21 cellular contexts compared by ENCODE assay signal in the genomic region with DNA sequence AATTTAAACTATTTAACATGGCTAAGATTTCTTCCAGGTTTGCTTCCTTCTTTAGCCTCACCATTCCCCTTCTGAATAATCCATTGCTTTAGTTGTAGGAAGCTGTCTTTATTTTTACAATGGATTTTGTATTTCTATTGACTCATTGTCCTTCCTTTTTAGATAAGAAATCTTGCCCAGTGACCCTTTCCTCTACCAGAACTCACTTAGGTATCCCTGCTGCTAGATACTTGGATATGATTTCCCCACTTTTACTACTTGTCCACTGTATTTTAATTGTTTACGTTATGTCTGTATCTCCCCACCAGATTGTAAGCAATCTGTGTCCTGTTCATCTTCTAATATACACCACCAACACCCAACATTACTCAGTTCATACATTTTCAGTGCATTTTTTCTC.
"Had no signal": no experiment of that assay in that cellular context is flagged by ENCODE, and none has a peak within 500 bp of the region (broad histone marks: within the 10 kb centered on the region; RNA-seq: fewer than 3 reads in every experiment).

No MANE protein-coding gene starts in this region.

- H3K4me3 Mint-ChIP-seq: immature natural killer cell, memory B cell, naive B cell, nephron had no signal

- H3K4me1 ChIP-seq: foreskin keratinocyte, psoas muscle had no signal

- H3K36me3 ChIP-seq: neutrophil, sigmoid colon, stomach, thoracic aorta had no signal

- DNase-seq: caudate nucleus; dorsolateral prefrontal cortex; effector CD8-positive, alpha-beta T cell; foreskin keratinocyte; immature natural killer cell; midbrain; naive B cell; psoas muscle; sigmoid colon; stimulated activated CD4-positive, alpha-beta T cell treated with anti-CD3 and anti-CD28 coated beads, Interleukin-12 subunit alpha, Interleukin-12 subunit beta, amount 100 ng/mL, for 4 hours; stimulated activated naive CD4-positive, alpha-beta T cell; stomach; substantia nigra; trophoblast cell had no signal

- H3K36me3 Mint-ChIP-seq: immature natural killer cell, memory B cell, naive B cell had no signal

- ATAC-seq: esophagus mucosa, foreskin keratinocyte, psoas muscle had no signal

- H3K27me3 Mint-ChIP-seq: memory B cell had no signal

- H3K27me3 ChIP-seq: foreskin keratinocyte, neutrophil, sigmoid colon, stomach had no signal

- H3K27ac Mint-ChIP-seq: immature natural killer cell, memory B cell, naive B cell, nephron had no signal

- H3K4me3 ChIP-seq: coronary artery, dorsolateral prefrontal cortex, psoas muscle, sigmoid colon, skin epidermis, stomach, thoracic aorta had no signal

- H3K4me1 Mint-ChIP-seq: immature natural killer cell, memory B cell, naive B cell, nephron had no signal

- H3K9me3 Mint-ChIP-seq: immature natural killer cell, memory B cell had no signal

- H3K27ac ChIP-seq: coronary artery, dorsolateral prefrontal cortex, foreskin keratinocyte, neutrophil, psoas muscle, skin epidermis, stomach, thoracic aorta had no signal

- H3K9me3 ChIP-seq: neutrophil, thoracic aorta had no signal
